In genomic region chr2:232781765-232782164, GRCh38 we compare ENCODE assay signal across 7 cellular contexts. TPM values are rescaled to one million over a fixed set of nuclear protein-coding genes. Genes with fewer than 3 reads are reported as not detected.
DNase-seq lines count a peak whose midpoint lies in the region; ATAC-seq and TF ChIP-seq lines count a peak whose summit lies in the region.

No MANE protein-coding gene starts in this region.

- intact Hi-C loops in aorta (cut with DNase I), result no loop called here

- ATAC-seq in GM18517 (IDR thresholded peaks at IDR 0.05; ENCODE audit: unreplicated experiment) (peak; percentile 94), GM19328 (IDR thresholded peaks at IDR 0.05; ENCODE audit: unreplicated experiment) (no peak), aorta (ENCODE audit: low FRiP score) (no peak)

- H3K27me3 ChIP-seq in aorta (ENCODE audit: control insufficient read depth in 1 of 2, insufficient read depth in 2 of 2, low read length in 1 of 2), result no peaks in the 10 kb centered on the region

- H3K4me3 ChIP-seq in HEK293 (ENCODE audit: low read depth, low read length) (no peak overlapping the region), aorta (ENCODE audit: low read length in 2 of 2) (no peak overlapping the region)

- H3K9me3 ChIP-seq in HEK293 (ENCODE audit: control insufficient read depth, insufficient read depth, low read depth, low read length) (no peaks in the 10 kb centered on the region), aorta (ENCODE audit: control insufficient read depth, low read length) (no peaks in the 10 kb centered on the region)

- CTCF ChIA-PET in HEK293 (lab: Yijun Ruan, JAX), result no interaction called here

- H3K27ac ChIP-seq in HEK293 (ENCODE audit: extremely low read depth, low read depth, low read length) (no peak overlapping the region), aorta (ENCODE audit: low read depth in 1 of 2, low read length in 2 of 2) (no peak overlapping the region)

- POLR2A ChIA-PET in HEK293 (lab: Yijun Ruan, JAX), result no interaction called here

- TF ChIP-seq CTCF in HEK293 (tag by site-specific recombination; IDR thresholded peaks at IDR 0.05), result no peak

- DNase-seq in NCI-H226 (peak; percentile 66), erythroblast (lab: John Stamatoyannopoulos, UW) (peak; percentile 10 to 45), NCI-H1694 treated with DMSO at 0.1 percent for 48 hours (lab: John Stamatoyannopoulos, UW) (no peak), aorta (no peak)

- TF ChIP-seq POLR2A in erythroblast (IDR thresholded peaks at IDR 0.05; ENCODE audit: low read length), result no peak

- H3K4me1 ChIP-seq in HEK293 (ENCODE audit: control insufficient read depth, insufficient read depth, low read length) (peaks cover 21% of the 10 kb centered on the region), aorta (ENCODE audit: control insufficient read depth in 1 of 2, insufficient read depth in 2 of 2, low read length in 2 of 2) (peaks cover 0 to 1% of the 10 kb centered on the region in 2 donors)

- H3K36me3 ChIP-seq in HEK293 (ENCODE audit: control insufficient read depth in 2 of 2, insufficient read depth in 1 of 2, low read length in 2 of 2) (peaks cover 0 to 28% of the 10 kb centered on the region in 2 experiments; a peak in 2 of 3 replicates), aorta (ENCODE audit: control insufficient read depth in 1 of 2, insufficient read depth in 2 of 2, low read length in 1 of 2) (peaks cover 0 to 2% of the 10 kb centered on the region in 2 donors)

TF ChIP-seq in HEK293, 187 proteins besides CTCF, POLR2A, EP300 and RAD21 (continues in another document):
- TF ChIP-seq OSR2 (tag by site-specific recombination; IDR thresholded peaks at IDR 0.05) (peak; percentile 82), ZNF121 (tag by site-specific recombination; IDR thresholded peaks at IDR 0.05) (no peak), ZNF155 (tag by site-specific recombination; IDR thresholded peaks at IDR 0.05) (no peak), ZXDB (tag by site-specific recombination; IDR thresholded peaks at IDR 0.05) (peak; percentile 37; the same call in 1 of the 2 replicates), KLF10 (tag by site-specific recombination; IDR thresholded peaks at IDR 0.05) (0 out of 2 replicates have a peak, but pooled peaks have one; percentile 23), ZNF639 (tag by site-specific recombination; IDR thresholded peaks at IDR 0.05) (0 out of 2 replicates have a peak, but pooled peaks have one; percentile 25), SP7 (tag by site-specific recombination; IDR thresholded peaks at IDR 0.05) (peak; percentile 89), ZNF747 (tag by site-specific recombination; IDR thresholded peaks at IDR 0.05) (no peak), ZNF335 (tag by site-specific recombination; conservative IDR thresholded peaks at IDR 0.05) (no peak), KLF8 (tag by site-specific recombination; IDR thresholded peaks at IDR 0.05) (peak; percentile 57), ZNF555 (tag by site-specific recombination; conservative IDR thresholded peaks at IDR 0.05) (no peak), GFI1B (tag by site-specific recombination; IDR thresholded peaks at IDR 0.05) (0 out of 2 replicates have a peak, but pooled peaks have one; percentile 33), ZNF623 (tag by site-specific recombination; IDR thresholded peaks at IDR 0.05) (no peak), BCL11A (tag by site-specific recombination; IDR thresholded peaks at IDR 0.05; ENCODE audit: low read depth) (0 out of 2 replicates have a peak, but pooled peaks have one; percentile 47), SALL2 (tag by site-specific recombination; IDR thresholded peaks at IDR 0.05; ENCODE audit: borderline replicate concordance) (0 out of 2 replicates have a peak, but pooled peaks have one; percentile 21), ZNF843 (tag by site-specific recombination; IDR thresholded peaks at IDR 0.05) (0 out of 2 replicates have a peak, but pooled peaks have one; percentile 16), FEZF1 (tag by site-specific recombination; IDR thresholded peaks at IDR 0.05) (peak; percentile 10; the same call in 1 of the 2 replicates), ZNF366 (tag by site-specific recombination; conservative IDR thresholded peaks at IDR 0.05) (peak; percentile 78), ZNF629 (tag by site-specific recombination; IDR thresholded peaks at IDR 0.05) (peak; percentile 46; the same call in 1 of the 2 replicates), WT1 (tag by site-specific recombination; IDR thresholded peaks at IDR 0.05) (peak; percentile 57)
- TF ChIP-seq, protein P1, sequence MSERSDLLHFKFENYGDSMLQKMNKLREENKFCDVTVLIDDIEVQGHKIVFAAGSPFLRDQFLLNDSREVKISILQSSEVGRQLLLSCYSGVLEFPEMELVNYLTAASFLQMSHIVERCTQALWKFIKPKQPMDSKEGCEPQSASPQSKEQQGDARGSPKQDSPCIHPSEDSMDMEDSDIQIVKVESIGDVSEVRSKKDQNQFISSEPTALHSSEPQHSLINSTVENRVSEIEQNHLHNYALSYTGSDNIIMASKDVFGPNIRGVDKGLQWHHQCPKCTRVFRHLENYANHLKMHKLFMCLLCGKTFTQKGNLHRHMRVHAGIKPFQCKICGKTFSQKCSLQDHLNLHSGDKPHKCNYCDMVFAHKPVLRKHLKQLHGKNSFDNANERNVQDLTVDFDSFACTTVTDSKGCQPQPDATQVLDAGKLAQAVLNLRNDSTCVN (tag by site-specific recombination; optimal IDR thresholded peaks at IDR 0.05), result no peak
- TF ChIP-seq, protein P2, sequence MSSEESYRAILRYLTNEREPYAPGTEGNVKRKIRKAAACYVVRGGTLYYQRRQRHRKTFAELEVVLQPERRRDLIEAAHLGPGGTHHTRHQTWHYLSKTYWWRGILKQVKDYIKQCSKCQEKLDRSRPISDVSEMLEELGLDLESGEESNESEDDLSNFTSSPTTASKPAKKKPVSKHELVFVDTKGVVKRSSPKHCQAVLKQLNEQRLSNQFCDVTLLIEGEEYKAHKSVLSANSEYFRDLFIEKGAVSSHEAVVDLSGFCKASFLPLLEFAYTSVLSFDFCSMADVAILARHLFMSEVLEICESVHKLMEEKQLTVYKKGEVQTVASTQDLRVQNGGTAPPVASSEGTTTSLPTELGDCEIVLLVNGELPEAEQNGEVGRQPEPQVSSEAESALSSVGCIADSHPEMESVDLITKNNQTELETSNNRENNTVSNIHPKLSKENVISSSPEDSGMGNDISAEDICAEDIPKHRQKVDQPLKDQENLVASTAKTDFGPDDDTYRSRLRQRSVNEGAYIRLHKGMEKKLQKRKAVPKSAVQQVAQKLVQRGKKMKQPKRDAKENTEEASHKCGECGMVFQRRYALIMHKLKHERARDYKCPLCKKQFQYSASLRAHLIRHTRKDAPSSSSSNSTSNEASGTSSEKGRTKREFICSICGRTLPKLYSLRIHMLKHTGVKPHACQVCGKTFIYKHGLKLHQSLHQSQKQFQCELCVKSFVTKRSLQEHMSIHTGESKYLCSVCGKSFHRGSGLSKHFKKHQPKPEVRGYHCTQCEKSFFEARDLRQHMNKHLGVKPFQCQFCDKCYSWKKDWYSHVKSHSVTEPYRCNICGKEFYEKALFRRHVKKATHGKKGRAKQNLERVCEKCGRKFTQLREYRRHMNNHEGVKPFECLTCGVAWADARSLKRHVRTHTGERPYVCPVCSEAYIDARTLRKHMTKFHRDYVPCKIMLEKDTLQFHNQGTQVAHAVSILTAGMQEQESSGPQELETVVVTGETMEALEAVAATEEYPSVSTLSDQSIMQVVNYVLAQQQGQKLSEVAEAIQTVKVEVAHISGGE (tag by site-specific recombination; conservative IDR thresholded peaks at IDR 0.05; ENCODE audit: low read depth), result no peak
- TF ChIP-seq, protein P3, sequence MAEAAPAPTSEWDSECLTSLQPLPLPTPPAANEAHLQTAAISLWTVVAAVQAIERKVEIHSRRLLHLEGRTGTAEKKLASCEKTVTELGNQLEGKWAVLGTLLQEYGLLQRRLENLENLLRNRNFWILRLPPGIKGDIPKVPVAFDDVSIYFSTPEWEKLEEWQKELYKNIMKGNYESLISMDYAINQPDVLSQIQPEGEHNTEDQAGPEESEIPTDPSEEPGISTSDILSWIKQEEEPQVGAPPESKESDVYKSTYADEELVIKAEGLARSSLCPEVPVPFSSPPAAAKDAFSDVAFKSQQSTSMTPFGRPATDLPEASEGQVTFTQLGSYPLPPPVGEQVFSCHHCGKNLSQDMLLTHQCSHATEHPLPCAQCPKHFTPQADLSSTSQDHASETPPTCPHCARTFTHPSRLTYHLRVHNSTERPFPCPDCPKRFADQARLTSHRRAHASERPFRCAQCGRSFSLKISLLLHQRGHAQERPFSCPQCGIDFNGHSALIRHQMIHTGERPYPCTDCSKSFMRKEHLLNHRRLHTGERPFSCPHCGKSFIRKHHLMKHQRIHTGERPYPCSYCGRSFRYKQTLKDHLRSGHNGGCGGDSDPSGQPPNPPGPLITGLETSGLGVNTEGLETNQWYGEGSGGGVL (tag by site-specific recombination; IDR thresholded peaks at IDR 0.05), result 0 out of 2 replicates have a peak, but pooled peaks have one; percentile 11
- TF ChIP-seq, protein P4, sequence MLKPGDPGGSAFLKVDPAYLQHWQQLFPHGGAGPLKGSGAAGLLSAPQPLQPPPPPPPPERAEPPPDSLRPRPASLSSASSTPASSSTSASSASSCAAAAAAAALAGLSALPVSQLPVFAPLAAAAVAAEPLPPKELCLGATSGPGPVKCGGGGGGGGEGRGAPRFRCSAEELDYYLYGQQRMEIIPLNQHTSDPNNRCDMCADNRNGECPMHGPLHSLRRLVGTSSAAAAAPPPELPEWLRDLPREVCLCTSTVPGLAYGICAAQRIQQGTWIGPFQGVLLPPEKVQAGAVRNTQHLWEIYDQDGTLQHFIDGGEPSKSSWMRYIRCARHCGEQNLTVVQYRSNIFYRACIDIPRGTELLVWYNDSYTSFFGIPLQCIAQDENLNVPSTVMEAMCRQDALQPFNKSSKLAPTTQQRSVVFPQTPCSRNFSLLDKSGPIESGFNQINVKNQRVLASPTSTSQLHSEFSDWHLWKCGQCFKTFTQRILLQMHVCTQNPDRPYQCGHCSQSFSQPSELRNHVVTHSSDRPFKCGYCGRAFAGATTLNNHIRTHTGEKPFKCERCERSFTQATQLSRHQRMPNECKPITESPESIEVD (tag by site-specific recombination; IDR thresholded peaks at IDR 0.05), result peak; percentile 49

RNA-seq across cellular contexts. Expression of gene KCNJ13, which starts 5.4 kb away (rescaled TPM):
- not detected for total RNA-seq in aorta
- 10 to 100 TPM in 1 of 2 donors, not detected in 1; 17.2 TPM for polyA plus RNA-seq in aorta

Comparison
In these comparisons a context has a peak if more than half of its experiments do, and no peak if none do; other contexts are left out.
1. DNase-seq: peak in NCI-H226 (single experiment) and erythroblast (2 of 2); none in NCI-H1694 treated with DMSO at 0.1 percent for 48 hours (single experiment) and aorta (0 of 2).